1 cellular context compared by ENCODE assay signal in the genomic region with DNA sequence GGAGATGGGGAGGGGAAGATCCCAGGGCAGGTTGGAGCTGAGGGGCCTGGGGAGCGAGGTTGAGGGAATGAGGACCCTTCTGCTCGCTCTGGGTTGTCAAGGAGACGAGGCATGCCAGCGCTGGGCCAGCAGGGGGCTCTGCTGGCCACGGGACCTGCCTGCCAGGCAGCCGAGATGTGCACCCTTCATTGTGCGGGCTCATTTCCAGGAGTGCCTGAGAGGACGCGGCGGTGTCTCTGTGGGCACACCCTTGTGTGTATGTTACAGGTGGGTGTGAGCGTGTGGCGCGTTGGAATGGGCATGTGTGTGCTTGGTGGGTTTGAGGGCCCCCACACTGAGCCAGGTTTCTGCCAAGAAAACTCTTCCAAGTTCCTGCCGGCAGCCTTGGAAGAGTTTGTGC.
TF ChIP-seq lines count a peak whose summit lies in the region.

No MANE protein-coding gene starts in this region.

TF ChIP-seq in SK-N-SH, 30 proteins besides CTCF, POLR2A, EP300 and RAD21 (continued from another document):
- TF ChIP-seq, protein P1, sequence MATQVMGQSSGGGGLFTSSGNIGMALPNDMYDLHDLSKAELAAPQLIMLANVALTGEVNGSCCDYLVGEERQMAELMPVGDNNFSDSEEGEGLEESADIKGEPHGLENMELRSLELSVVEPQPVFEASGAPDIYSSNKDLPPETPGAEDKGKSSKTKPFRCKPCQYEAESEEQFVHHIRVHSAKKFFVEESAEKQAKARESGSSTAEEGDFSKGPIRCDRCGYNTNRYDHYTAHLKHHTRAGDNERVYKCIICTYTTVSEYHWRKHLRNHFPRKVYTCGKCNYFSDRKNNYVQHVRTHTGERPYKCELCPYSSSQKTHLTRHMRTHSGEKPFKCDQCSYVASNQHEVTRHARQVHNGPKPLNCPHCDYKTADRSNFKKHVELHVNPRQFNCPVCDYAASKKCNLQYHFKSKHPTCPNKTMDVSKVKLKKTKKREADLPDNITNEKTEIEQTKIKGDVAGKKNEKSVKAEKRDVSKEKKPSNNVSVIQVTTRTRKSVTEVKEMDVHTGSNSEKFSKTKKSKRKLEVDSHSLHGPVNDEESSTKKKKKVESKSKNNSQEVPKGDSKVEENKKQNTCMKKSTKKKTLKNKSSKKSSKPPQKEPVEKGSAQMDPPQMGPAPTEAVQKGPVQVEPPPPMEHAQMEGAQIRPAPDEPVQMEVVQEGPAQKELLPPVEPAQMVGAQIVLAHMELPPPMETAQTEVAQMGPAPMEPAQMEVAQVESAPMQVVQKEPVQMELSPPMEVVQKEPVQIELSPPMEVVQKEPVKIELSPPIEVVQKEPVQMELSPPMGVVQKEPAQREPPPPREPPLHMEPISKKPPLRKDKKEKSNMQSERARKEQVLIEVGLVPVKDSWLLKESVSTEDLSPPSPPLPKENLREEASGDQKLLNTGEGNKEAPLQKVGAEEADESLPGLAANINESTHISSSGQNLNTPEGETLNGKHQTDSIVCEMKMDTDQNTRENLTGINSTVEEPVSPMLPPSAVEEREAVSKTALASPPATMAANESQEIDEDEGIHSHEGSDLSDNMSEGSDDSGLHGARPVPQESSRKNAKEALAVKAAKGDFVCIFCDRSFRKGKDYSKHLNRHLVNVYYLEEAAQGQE (IDR thresholded peaks at IDR 0.05; ENCODE audit: low read depth, low read length): no peak
- TF ChIP-seq SMC3 (IDR thresholded peaks at IDR 0.05; ENCODE audit: low read depth, low read length) (peak; percentile 98), ELF1 (IDR thresholded peaks at IDR 0.05) (no peak), RXRA (IDR thresholded peaks at IDR 0.05; ENCODE audit: borderline replicate concordance, low read depth) (no peak), GATA2 (CRISPR knock-in tag; IDR thresholded peaks at IDR 0.05) (no peak), IRF3 (IDR thresholded peaks at IDR 0.05; ENCODE audit: low read depth, low read length) (no peak), FOXJ3 (CRISPR knock-in tag; IDR thresholded peaks at IDR 0.05) (no peak), JUND (IDR thresholded peaks at IDR 0.05) (no peak), RFX5 (IDR thresholded peaks at IDR 0.05; ENCODE audit: low read length) (no peak), FOXM1 (IDR thresholded peaks at IDR 0.05; ENCODE audit: low read depth) (no peak), GABPA (IDR thresholded peaks at IDR 0.05; ENCODE audit: low read depth) (no peak), EZH2phosphoT487 (IDR thresholded peaks at IDR 0.05; ENCODE audit: borderline replicate concordance, low read depth) (no peak)
- TF ChIP-seq, protein P2, sequence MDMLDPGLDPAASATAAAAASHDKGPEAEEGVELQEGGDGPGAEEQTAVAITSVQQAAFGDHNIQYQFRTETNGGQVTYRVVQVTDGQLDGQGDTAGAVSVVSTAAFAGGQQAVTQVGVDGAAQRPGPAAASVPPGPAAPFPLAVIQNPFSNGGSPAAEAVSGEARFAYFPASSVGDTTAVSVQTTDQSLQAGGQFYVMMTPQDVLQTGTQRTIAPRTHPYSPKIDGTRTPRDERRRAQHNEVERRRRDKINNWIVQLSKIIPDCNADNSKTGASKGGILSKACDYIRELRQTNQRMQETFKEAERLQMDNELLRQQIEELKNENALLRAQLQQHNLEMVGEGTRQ (IDR thresholded peaks at IDR 0.05; ENCODE audit: borderline replicate concordance, low read depth, low read length): no peak; the same call in 1 of the 2 replicates
